28 cellular contexts compared by ENCODE assay signal in genomic region chr1:101465941-101466340, GRCh38.
"Had no signal": no experiment of that assay in that cellular context is flagged by ENCODE, and none has a peak within 500 bp of the region (broad histone marks: within the 10 kb centered on the region; RNA-seq: fewer than 3 reads in every experiment).

No MANE protein-coding gene starts in this region.

- H3K4me3 Mint-ChIP-seq: immature natural killer cell; natural killer cell; stimulated activated effector memory CD8-positive, alpha-beta T cell treated with anti-CD3 and anti-CD28 coated beads, Interleukin-12 subunit alpha, Interleukin-12 subunit beta, amount 100 ng/mL, for 72 hours had no signal

- H3K36me3 Mint-ChIP-seq: immature natural killer cell; stimulated activated effector memory CD8-positive, alpha-beta T cell treated with anti-CD3 and anti-CD28 coated beads, Interleukin-12 subunit alpha, Interleukin-12 subunit beta, amount 100 ng/mL, for 72 hours had no signal

- H3K27ac ChIP-seq: coronary artery, esophagus squamous epithelium, heart right ventricle, lower lobe of right lung, neutrophil, parathyroid adenoma, stomach, thyroid gland had no signal

- H3K27me3 Mint-ChIP-seq: progenitor cell of endocrine pancreas had no signal

- H3K4me1 Mint-ChIP-seq: immature natural killer cell; natural killer cell; stimulated activated effector memory CD8-positive, alpha-beta T cell treated with anti-CD3 and anti-CD28 coated beads, Interleukin-12 subunit alpha, Interleukin-12 subunit beta, amount 100 ng/mL, for 72 hours had no signal

- H3K4me1 ChIP-seq: esophagus squamous epithelium, heart right ventricle, lower lobe of right lung, parathyroid adenoma, stomach, thyroid gland had no signal

- ATAC-seq: heart right ventricle; left ventricle myocardium superior; lower lobe of right lung; natural killer cell; sciatic nerve; stimulated activated effector memory CD8-positive, alpha-beta T cell treated with anti-CD3 and anti-CD28 coated beads, Interleukin-12 subunit alpha, Interleukin-12 subunit beta, amount 100 ng/mL, for 72 hours had no signal

- H3K4me2 ChIP-seq: smooth muscle cell had no signal

- H3K9ac ChIP-seq: parathyroid adenoma had no signal

- H2AFZ ChIP-seq: parathyroid adenoma had no signal

- DNase-seq: dermis blood vessel endothelial cell; effector memory CD4-positive, alpha-beta T cell; erythroblast; esophagus squamous epithelium; foreskin melanocyte; glutamatergic neuron; heart right ventricle; hippocampal formation; immature natural killer cell; left ventricle myocardium superior; lower lobe of right lung; natural killer cell; stimulated activated CD4-positive, alpha-beta T cell treated with anti-CD3 and anti-CD28 coated beads, Interleukin-12 subunit alpha, Interleukin-12 subunit beta, amount 100 ng/mL, for 4 hours; stimulated activated CD4-positive, alpha-beta T cell treated with anti-CD3 and anti-CD28 coated beads, Interleukin-1b, Interleukin-23, amount 100 ng/mL, for 48 hours; stimulated activated CD4-positive, alpha-beta T cell treated with anti-CD3 and anti-CD28 coated beads, Interleukin-4, amount 100 ng/mL, for 1 hour; stimulated activated naive CD4-positive, alpha-beta T cell treated with Interleukin-2 at 50 U/mL for 16 hours; stomach; thyroid gland; trophoblast cell had no signal

- FAIRE-seq: endometrium, keratinocyte had no signal

- H3K9me3 ChIP-seq: esophagus squamous epithelium, neutrophil, thyroid gland had no signal

- H3K27me3 ChIP-seq: esophagus squamous epithelium, heart right ventricle, neutrophil, stomach, thyroid gland had no signal

- H3K27ac Mint-ChIP-seq: immature natural killer cell; natural killer cell; progenitor cell of endocrine pancreas; stimulated activated effector memory CD8-positive, alpha-beta T cell treated with anti-CD3 and anti-CD28 coated beads, Interleukin-12 subunit alpha, Interleukin-12 subunit beta, amount 100 ng/mL, for 72 hours had no signal

- H3K79me2 ChIP-seq: parathyroid adenoma had no signal

- H3K9me3 Mint-ChIP-seq: immature natural killer cell; stimulated activated effector memory CD8-positive, alpha-beta T cell treated with anti-CD3 and anti-CD28 coated beads, Interleukin-12 subunit alpha, Interleukin-12 subunit beta, amount 100 ng/mL, for 72 hours had no signal

- H3K4me3 ChIP-seq: coronary artery, esophagus squamous epithelium, heart right ventricle, lower lobe of right lung, smooth muscle cell, stomach, thyroid gland had no signal

- H3K36me3 ChIP-seq: esophagus squamous epithelium, heart right ventricle, lower lobe of right lung, neutrophil, stomach, thyroid gland had no signal
